ENCODE assay signal across 21 cellular contexts in genomic region chr5:161190086-161190485, GRCh38.
DNase-seq lines count a peak whose midpoint lies in the region; ATAC-seq and TF ChIP-seq lines count a peak whose summit lies in the region.
"Had no signal": no experiment of that assay in that cellular context is flagged by ENCODE, and none has a peak within 500 bp of the region (broad histone marks: within the 10 kb centered on the region; RNA-seq: fewer than 3 reads in every experiment).

No MANE protein-coding gene starts in this region.

- no peaks in the 10 kb centered on the region for H3K79me2 ChIP-seq in GM23248 (ENCODE audit: insufficient read depth)

- no peaks in the 10 kb centered on the region for H3K27me3 Mint-ChIP-seq in CD8-positive, alpha-beta T cell (ENCODE audit: low read depth)
- H3K27me3 Mint-ChIP-seq: CD4-positive, alpha-beta memory T cell; IgD-negative memory B cell had no signal

- H3K36me3 Mint-ChIP-seq in CD8-positive, alpha-beta T cell: no peaks in the 10 kb centered on the region
- H3K36me3 Mint-ChIP-seq: CD14-positive monocyte; CD4-positive, alpha-beta memory T cell; IgD-negative memory B cell had no signal

- no peak overlapping the region for H3K27ac Mint-ChIP-seq in CD8-positive, alpha-beta T cell
- H3K27ac Mint-ChIP-seq: CD14-positive monocyte; CD4-positive, alpha-beta memory T cell; IgD-negative memory B cell had no signal

- H3K9me2 ChIP-seq in GM23248 (ENCODE audit: insufficient read depth): no peaks in the 10 kb centered on the region

- H3K36me3 ChIP-seq in GM23248 (ENCODE audit: low read depth): no peaks in the 10 kb centered on the region
- H3K36me3 ChIP-seq in CD8-positive, alpha-beta T cell (ENCODE audit: insufficient read depth, low read length): no peaks in the 10 kb centered on the region
- H3K36me3 ChIP-seq: HAP-1 had no signal

- intact Hi-C loops in CD8-positive, alpha-beta T cell (cut with DNase I, micrococcal nuclease): no loop called here

- H3F3A ChIP-seq in GM23248 (ENCODE audit: insufficient read depth): no peaks in the 10 kb centered on the region

- 3 to 8% methylated on average over 3 of the region's 3 CpGs for WGBS in GM23248 (ENCODE audit: low coverage in 1 of 2, low lambda C conversion rate in 2 of 2, missing lambda C conversion rate in 2 of 2), 2 experiments

- CTCF ChIA-PET in CD8-positive, alpha-beta T cell (lab: Charles Lee): interaction anchor here (0.6 kb wide), 1 partner anchor 21 kb away, joined by 3 read pairs; no protein-coding TSS in a partner anchor

- no peaks in the 10 kb centered on the region for H4K20me1 ChIP-seq in GM23248 (ENCODE audit: insufficient read depth)

- DNase-seq in AG08395 (ENCODE audit: low spot score): peak; percentile 17
- peak; percentile 2 for DNase-seq in GM23248
- peak; percentile 22 for DNase-seq in cerebellar cortex (ENCODE audit: low spot score)
- DNase-seq in left kidney (ENCODE audit: low read depth, low spot score): peak; percentile 42
- DNase-seq in DMS79 (lab: John Stamatoyannopoulos, UW): no peak
- no peak for DNase-seq in CD8-positive, alpha-beta T cell
- DNase-seq in AG20443 (ENCODE audit: low spot score): no peak
- no peak for DNase-seq in stimulated activated CD4-positive, alpha-beta T cell treated with anti-CD3 and anti-CD28 coated beads, Interleukin-4, amount 100 ng/mL, for 4 hours
- DNase-seq: 8988T; AML-193; Calu3; CD4-positive, alpha-beta memory T cell; DND-41; EL; GOT3; KBM-7 had no signal

- in situ Hi-C loops in GM23248 (cut with MboI): no loop called here

- no peak for ATAC-seq in CD8-positive, alpha-beta T cell
- ATAC-seq: GM12878, HepG2 had no signal

- POLR2A ChIA-PET in CD8-positive, alpha-beta T cell (lab: Charles Lee): no interaction called here

- H3K9me3 Mint-ChIP-seq in CD8-positive, alpha-beta T cell: no peaks in the 10 kb centered on the region
- H3K9me3 Mint-ChIP-seq: CD4-positive, alpha-beta memory T cell; IgD-negative memory B cell had no signal

- H3K4me1 Mint-ChIP-seq in CD8-positive, alpha-beta T cell (ENCODE audit: low read depth): no peaks in the 10 kb centered on the region
- H3K4me1 Mint-ChIP-seq: CD14-positive monocyte; CD4-positive, alpha-beta memory T cell; IgD-negative memory B cell had no signal

- no peak overlapping the region for H3K4me2 ChIP-seq in GM23248 (ENCODE audit: unreplicated experiment)

- H3K27ac ChIP-seq in GM23248: no peak overlapping the region
- H3K27ac ChIP-seq in CD8-positive, alpha-beta T cell (ENCODE audit: low read depth, low read length): no peak overlapping the region

- no peak overlapping the region for H2AFZ ChIP-seq in GM23248

- H3K9me3 ChIP-seq in GM23248 (ENCODE audit: low read depth): no peaks in the 10 kb centered on the region
- H3K9me3 ChIP-seq in CD8-positive, alpha-beta T cell (ENCODE audit: low read length): no peaks in the 10 kb centered on the region
- H3K9me3 ChIP-seq: HAP-1 had no signal

- no peaks in the 10 kb centered on the region for H3K4me1 ChIP-seq in GM23248 (ENCODE audit: insufficient read depth)
- H3K4me1 ChIP-seq in CD8-positive, alpha-beta T cell (ENCODE audit: insufficient read depth, low read length): no peaks in the 10 kb centered on the region
- H3K4me1 ChIP-seq: HAP-1 had no signal

- no peak overlapping the region for H3K4me3 ChIP-seq in GM23248
- no peak overlapping the region for H3K4me3 ChIP-seq in CD8-positive, alpha-beta T cell (ENCODE audit: low read depth, low read length)
- H3K4me3 ChIP-seq: GM12878, HAP-1 had no signal

- H3K4me3 Mint-ChIP-seq in CD8-positive, alpha-beta T cell: no peak overlapping the region
- H3K4me3 Mint-ChIP-seq: CD14-positive monocyte; CD4-positive, alpha-beta memory T cell; IgD-negative memory B cell had no signal

- no peaks in the 10 kb centered on the region for H3K27me3 ChIP-seq in GM23248 (replicated peaks; ENCODE audit: insufficient read depth)
- H3K27me3 ChIP-seq in CD8-positive, alpha-beta T cell (ENCODE audit: insufficient read depth, low read length): no peaks in the 10 kb centered on the region

- H3K9ac ChIP-seq in GM23248: no peak overlapping the region

- no peak for TF ChIP-seq CTCF in CD8-positive, alpha-beta T cell (IDR thresholded peaks at IDR 0.05)

Comparison
In these comparisons a context has a peak if more than half of its experiments do, and no peak if none do; other contexts are left out.
1. DNase-seq: peak in AG08395 (single experiment), GM23248 (single experiment), cerebellar cortex (single experiment) and left kidney (single experiment); none in DMS79 (single experiment), CD8-positive, alpha-beta T cell (0 of 7), AG20443 (single experiment) and stimulated activated CD4-positive, alpha-beta T cell treated with anti-CD3 and anti-CD28 coated beads, Interleukin-4, amount 100 ng/mL, for 4 hours (0 of 2).